9 cellular contexts compared by ENCODE assay signal in the genomic region with DNA sequence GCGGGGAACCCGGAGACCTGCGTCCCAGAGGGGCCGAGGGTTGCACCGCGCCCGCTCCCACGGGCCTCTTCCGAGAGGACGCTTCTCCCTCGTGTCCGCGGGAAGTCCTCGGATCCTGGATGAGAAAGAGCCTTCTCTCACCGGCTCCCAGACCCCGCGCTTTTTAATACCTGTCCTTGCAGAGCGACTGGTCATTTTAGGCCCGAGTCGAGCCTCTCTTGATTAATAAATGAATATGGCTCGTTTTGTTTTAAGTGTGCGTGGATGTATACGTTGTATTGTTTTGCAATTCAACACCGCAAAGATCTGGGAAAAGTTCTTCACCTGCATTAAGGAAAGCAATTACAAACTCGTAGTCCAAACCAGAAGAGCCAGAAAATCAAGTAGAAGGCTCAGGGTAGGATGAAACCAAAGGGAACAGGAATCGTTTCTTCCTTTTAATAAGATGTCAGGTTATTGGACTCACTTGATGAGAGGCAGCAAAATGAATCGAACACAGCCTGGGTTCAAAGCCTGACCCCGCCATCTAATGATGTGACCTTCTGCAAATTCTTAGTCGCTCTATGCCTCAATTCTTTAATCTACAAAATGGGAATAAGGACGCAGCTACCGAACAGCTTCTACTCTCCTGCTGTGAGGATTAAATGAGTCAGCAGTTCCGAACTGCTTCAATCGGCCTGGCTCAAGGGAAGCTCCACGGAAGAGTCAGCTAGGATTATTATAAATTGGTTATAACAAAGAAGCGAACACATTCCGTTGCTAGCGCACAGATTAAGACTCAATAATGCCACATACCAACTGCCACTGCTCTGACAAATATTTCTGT.
DNase-seq lines count a peak whose midpoint lies in the region; ATAC-seq lines count a peak whose summit lies in the region.
"Had no signal": no experiment of that assay in that cellular context is flagged by ENCODE, and none has a peak within 500 bp of the region (broad histone marks: within the 10 kb centered on the region; RNA-seq: fewer than 3 reads in every experiment).

No MANE protein-coding gene starts in this region.

- H3K27ac ChIP-seq in Karpas-422 (ENCODE audit: low read length) = no peak overlapping the region

- H3K27ac Mint-ChIP-seq in activated T-helper 2 cell treated with anti-CD3 and anti-CD28 coated beads, Interferon-gamma antibody, Interleukin-2, Interleukin-4, amounts not matched to agents 10 μg/mL and 5 μg/mL and 100 μg/mL, durations not matched to agents 14 hours and 24 hours and 36 hours = no peak overlapping the region
- H3K27ac Mint-ChIP-seq in stimulated activated memory B cell treated with anti-CD40 and anti-IgM and Interleukin-4, amounts not matched to agents 10 μg/mL and 1 μg/mL and 100 μg/mL, for 72 hours = no peak overlapping the region

- no peak for ATAC-seq in stimulated activated memory B cell treated with anti-CD40 and anti-IgM and Interleukin-4, amounts not matched to agents 10 μg/mL and 1 μg/mL and 100 μg/mL, for 72 hours
- ATAC-seq in GM18511 (IDR thresholded peaks at IDR 0.05; ENCODE audit: unreplicated experiment) = no peak

- no peaks in the 10 kb centered on the region for H3K9me3 ChIP-seq in iPS-15b (ENCODE audit: control insufficient read depth, insufficient read depth, low read length)
- no peaks in the 10 kb centered on the region for H3K9me3 ChIP-seq in Karpas-422 (ENCODE audit: low read length)

- no peak overlapping the region for H2AFZ ChIP-seq in Karpas-422 (ENCODE audit: low read length)

- no peaks in the 10 kb centered on the region for H4K20me1 ChIP-seq in Karpas-422 (ENCODE audit: insufficient read depth, low read depth, low read length)

- peak overlapping the region; percentile 58 for H3K4me3 Mint-ChIP-seq in activated T-helper 2 cell treated with anti-CD3 and anti-CD28 coated beads, Interferon-gamma antibody, Interleukin-2, Interleukin-4, amounts not matched to agents 10 μg/mL and 5 μg/mL and 100 μg/mL, durations not matched to agents 14 hours and 24 hours and 36 hours (ENCODE audit: low read depth)
- peak overlapping the region; percentile 40 for H3K4me3 Mint-ChIP-seq in stimulated activated memory B cell treated with anti-CD40 and anti-IgM and Interleukin-4, amounts not matched to agents 10 μg/mL and 1 μg/mL and 100 μg/mL, for 72 hours

- H3K9ac ChIP-seq in iPS-15b (ENCODE audit: low read depth, low read length) (peak overlapping the region; percentile 37), Karpas-422 (ENCODE audit: low read length) (no peak overlapping the region)

- no peaks in the 10 kb centered on the region for H3K36me3 Mint-ChIP-seq in activated T-helper 2 cell treated with anti-CD3 and anti-CD28 coated beads, Interferon-gamma antibody, Interleukin-2, Interleukin-4, amounts not matched to agents 10 μg/mL and 5 μg/mL and 100 μg/mL, durations not matched to agents 14 hours and 24 hours and 36 hours (ENCODE audit: low read depth)
- H3K36me3 Mint-ChIP-seq in stimulated activated memory B cell treated with anti-CD40 and anti-IgM and Interleukin-4, amounts not matched to agents 10 μg/mL and 1 μg/mL and 100 μg/mL, for 72 hours = no peaks in the 10 kb centered on the region

- no peak overlapping the region for H3K4me2 ChIP-seq in Karpas-422 (ENCODE audit: low read depth, low read length, poor library complexity, severe bottlenecking)

- H3K4me1 Mint-ChIP-seq in activated T-helper 2 cell treated with anti-CD3 and anti-CD28 coated beads, Interferon-gamma antibody, Interleukin-2, Interleukin-4, amounts not matched to agents 10 μg/mL and 5 μg/mL and 100 μg/mL, durations not matched to agents 14 hours and 24 hours and 36 hours (ENCODE audit: low read depth) = peaks cover 3% of the 10 kb centered on the region
- no peaks in the 10 kb centered on the region for H3K4me1 Mint-ChIP-seq in stimulated activated memory B cell treated with anti-CD40 and anti-IgM and Interleukin-4, amounts not matched to agents 10 μg/mL and 1 μg/mL and 100 μg/mL, for 72 hours

- peaks cover 5% of the 10 kb centered on the region for H3K4me1 ChIP-seq in iPS-15b (ENCODE audit: control insufficient read depth, insufficient read depth, low read length)
- H3K4me1 ChIP-seq in Karpas-422 (ENCODE audit: low read length) = no peaks in the 10 kb centered on the region

- peaks cover 48% of the 10 kb centered on the region for H3K27me3 Mint-ChIP-seq in activated T-helper 2 cell treated with anti-CD3 and anti-CD28 coated beads, Interferon-gamma antibody, Interleukin-2, Interleukin-4, amounts not matched to agents 10 μg/mL and 5 μg/mL and 100 μg/mL, durations not matched to agents 14 hours and 24 hours and 36 hours (ENCODE audit: low read depth)
- H3K27me3 Mint-ChIP-seq in stimulated activated memory B cell treated with anti-CD40 and anti-IgM and Interleukin-4, amounts not matched to agents 10 μg/mL and 1 μg/mL and 100 μg/mL, for 72 hours = peaks cover 72% of the 10 kb centered on the region

- H3K4me3 ChIP-seq in iPS-15b (ENCODE audit: low read depth, low read length) (peak overlapping the region; percentile 76), Karpas-422 (ENCODE audit: low read length) (no peak overlapping the region)

- no peaks in the 10 kb centered on the region for H3K79me2 ChIP-seq in Karpas-422 (ENCODE audit: low read length)

- H3K9me3 Mint-ChIP-seq in activated T-helper 2 cell treated with anti-CD3 and anti-CD28 coated beads, Interferon-gamma antibody, Interleukin-2, Interleukin-4, amounts not matched to agents 10 μg/mL and 5 μg/mL and 100 μg/mL, durations not matched to agents 14 hours and 24 hours and 36 hours = no peaks in the 10 kb centered on the region
- peaks cover 3% of the 10 kb centered on the region for H3K9me3 Mint-ChIP-seq in stimulated activated memory B cell treated with anti-CD40 and anti-IgM and Interleukin-4, amounts not matched to agents 10 μg/mL and 1 μg/mL and 100 μg/mL, for 72 hours

- DNase-seq in NCI-H2227 (lab: John Stamatoyannopoulos, UW; ENCODE audit: unreplicated experiment) = peak; percentile 9
- DNase-seq in NCI-H2227 treated with DMSO at 0.1 percent for 48 hours (lab: John Stamatoyannopoulos, UW) = no peak
- no peak for DNase-seq in activated T-helper 2 cell treated with anti-CD3 and anti-CD28 coated beads, Interferon-gamma antibody, Interleukin-2, Interleukin-4, amounts not matched to agents 10 μg/mL and 5 μg/mL and 100 μg/mL, durations not matched to agents 14 hours and 24 hours and 36 hours (ENCODE audit: low spot score)
- no peak for DNase-seq in Karpas-422
- no peak for DNase-seq in EL
- DNase-seq: NCI-H524 treated with DMSO at 0.1 percent for 48 hours had no signal

- H3K36me3 ChIP-seq in iPS-15b (ENCODE audit: control insufficient read depth, insufficient read depth, low read length) = no peaks in the 10 kb centered on the region
- H3K36me3 ChIP-seq in Karpas-422 (ENCODE audit: insufficient read depth, low read length) = no peaks in the 10 kb centered on the region

- intact Hi-C loops in activated T-helper 2 cell treated with anti-CD3 and anti-CD28 coated beads, Interferon-gamma antibody, Interleukin-2, Interleukin-4, amounts not matched to agents 10 μg/mL and 5 μg/mL and 100 μg/mL, durations not matched to agents 14 hours and 24 hours and 36 hours (cut with micrococcal nuclease) = loop anchor here (10.0 kb wide), 1 partner anchor 320 kb away; no protein-coding TSS in a partner anchor

- no peaks in the 10 kb centered on the region for H3K9me2 ChIP-seq in Karpas-422 (replicated peaks; ENCODE audit: insufficient read depth, low read length)

- H3K27me3 ChIP-seq in iPS-15b (ENCODE audit: control insufficient read depth, insufficient read depth, low read length) (peaks cover 29% of the 10 kb centered on the region), Karpas-422 (ENCODE audit: low read length) (no peaks in the 10 kb centered on the region)
